In the genomic region with DNA sequence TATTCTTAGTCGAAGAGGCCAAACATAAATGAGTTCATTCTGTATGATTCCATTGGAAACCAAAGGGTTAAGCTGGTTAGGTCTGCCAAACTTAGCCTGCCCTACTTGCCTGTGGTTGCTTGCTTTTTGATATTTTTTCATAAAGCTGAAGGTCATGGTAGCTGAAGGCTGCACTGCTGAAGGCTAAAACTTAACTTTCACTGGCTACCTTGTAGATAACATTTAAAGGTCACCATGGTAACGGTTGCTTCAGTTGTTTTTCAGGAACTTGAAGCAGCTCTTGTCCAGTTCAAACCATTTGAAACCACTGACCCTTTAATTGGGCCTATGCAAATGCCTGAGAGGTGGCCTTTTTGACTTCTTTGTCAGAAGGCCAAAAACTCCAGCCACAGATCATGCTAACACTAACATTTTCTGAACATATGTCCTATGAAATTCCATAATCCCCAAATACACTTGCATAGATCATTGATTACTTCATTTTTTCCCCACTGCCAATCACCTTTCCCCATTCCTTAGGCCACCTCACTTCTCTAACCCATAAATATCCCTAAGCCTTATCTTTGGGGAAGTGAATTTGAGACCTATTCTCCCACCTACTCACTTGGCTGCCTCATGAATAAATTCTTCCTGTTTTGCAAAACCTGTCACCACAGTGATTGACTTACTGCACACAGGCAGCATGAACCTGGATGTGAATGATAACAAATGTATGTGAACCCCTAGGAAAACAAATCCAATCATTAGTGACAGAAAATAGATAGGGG, we compare ENCODE assay signal across 1 cellular context.
A peak's percentile ranks its signal among the peaks of the same experiment; 100 is the strongest.
TF ChIP-seq lines count a peak whose summit lies in the region.

No MANE protein-coding gene starts in this region.

TF ChIP-seq in GM12878, 131 proteins besides CTCF, POLR2A, EP300 and RAD21 (continued from another document):
- TF ChIP-seq MYB (IDR thresholded peaks at IDR 0.05; ENCODE audit: borderline replicate concordance, low read depth, low read length) (no peak), SUZ12 (IDR thresholded peaks at IDR 0.05; ENCODE audit: unreplicated experiment) (no peak), SMC3 (IDR thresholded peaks at IDR 0.05; ENCODE audit: borderline replicate concordance, low read length) (no peak), BHLHE40 (IDR thresholded peaks at IDR 0.05; ENCODE audit: borderline replicate concordance in 1 of 2, low read depth in 2 of 2, low read length in 1 of 2) (no peak), IRF4 (IDR thresholded peaks at IDR 0.05; ENCODE audit: low read depth, low read length) (no peak), TCF7 (IDR thresholded peaks at IDR 0.05; ENCODE audit: borderline replicate concordance) (no peak), TAF1 (IDR thresholded peaks at IDR 0.05; ENCODE audit: borderline replicate concordance, low read depth, low read length) (no peak), JUND (IDR thresholded peaks at IDR 0.05; ENCODE audit: low read depth, low read length) (no peak), NRF1 (conservative IDR thresholded peaks at IDR 0.05; ENCODE audit: low read depth, low read length) (no peak), SPI1 (IDR thresholded peaks at IDR 0.05; ENCODE audit: borderline replicate concordance, insufficient read depth, low read depth, low read length) (no peak), LARP7 (IDR thresholded peaks at IDR 0.05) (no peak), DPF2 (IDR thresholded peaks at IDR 0.05) (no peak), FOXK2 (IDR thresholded peaks at IDR 0.05) (no peak), SIX5 (IDR thresholded peaks at IDR 0.05; ENCODE audit: low read depth, low read length, severe bottlenecking) (no peak), IKZF1 (conservative IDR thresholded peaks at IDR 0.05) (peak; percentile 37; the same call in 1 of the 2 replicates), SUPT20H (IDR thresholded peaks at IDR 0.05; ENCODE audit: borderline replicate concordance, control insufficient read depth, low read depth, low read length) (no peak), ZNF217 (IDR thresholded peaks at IDR 0.05) (no peak), BMI1 (IDR thresholded peaks at IDR 0.05; ENCODE audit: borderline replicate concordance) (peak; percentile 92), PAX5 (IDR thresholded peaks at IDR 0.05; ENCODE audit: borderline replicate concordance, low read depth, low read length) (no peak), ESRRA (IDR thresholded peaks at IDR 0.05; ENCODE audit: low read length) (no peak), IKZF2 (IDR thresholded peaks at IDR 0.05) (peak; percentile 36 to 58; a peak in 2 of 4 replicates), NR2F1 (conservative IDR thresholded peaks at IDR 0.05) (peak; percentile 52), MEF2A (IDR thresholded peaks at IDR 0.05; ENCODE audit: insufficient read depth, low read depth, low read length) (no peak), PAX8 (IDR thresholded peaks at IDR 0.05) (no peak), KDM1A (IDR thresholded peaks at IDR 0.05; ENCODE audit: borderline replicate concordance) (no peak), SP1 (IDR thresholded peaks at IDR 0.05; ENCODE audit: low read depth, low read length) (no peak), MTA2 (IDR thresholded peaks at IDR 0.05; ENCODE audit: low read depth) (peak; percentile 18; the same call in 1 of the 2 replicates), KLF5 (IDR thresholded peaks at IDR 0.05; ENCODE audit: partially characterized antibody) (no peak), SMAD1 (IDR thresholded peaks at IDR 0.05; ENCODE audit: low read depth, partially characterized antibody) (no peak), PML (IDR thresholded peaks at IDR 0.05; ENCODE audit: low read length) (no peak), TARDBP (IDR thresholded peaks at IDR 0.05; ENCODE audit: borderline replicate concordance) (no peak), SMARCA5 (IDR thresholded peaks at IDR 0.05) (no peak), CHD1 (IDR thresholded peaks at IDR 0.05; ENCODE audit: low read depth, low read length) (no peak), ZNF622 (IDR thresholded peaks at IDR 0.05) (no peak), TCF3 (IDR thresholded peaks at IDR 0.05; ENCODE audit: borderline replicate concordance, insufficient read depth, low read depth, low read length) (no peak), EGR1 (IDR thresholded peaks at IDR 0.05; ENCODE audit: borderline replicate concordance in 1 of 2, low read depth in 2 of 2, low read length in 2 of 2) (no peak), POU2F2 (IDR thresholded peaks at IDR 0.05; ENCODE audit: borderline replicate concordance, low read depth, low read length) (peak; percentile 26; the same call in 1 of the 3 replicates), TCF12 (IDR thresholded peaks at IDR 0.05; ENCODE audit: low read depth, low read length) (no peak), ETV6 (conservative IDR thresholded peaks at IDR 0.05 in 1 of 2, IDR thresholded peaks at IDR 0.05 in 1 of 2; ENCODE audit: borderline replicate concordance in 1 of 2, low read depth in 1 of 2) (no peak), STAT3 (IDR thresholded peaks at IDR 0.05; ENCODE audit: low read depth, low read length) (no peak), ATF7 (IDR thresholded peaks at IDR 0.05; ENCODE audit: low read depth) (no peak), RCOR1 (conservative IDR thresholded peaks at IDR 0.05; ENCODE audit: low read depth, low read length) (no peak)
- TF ChIP-seq, protein P1, sequence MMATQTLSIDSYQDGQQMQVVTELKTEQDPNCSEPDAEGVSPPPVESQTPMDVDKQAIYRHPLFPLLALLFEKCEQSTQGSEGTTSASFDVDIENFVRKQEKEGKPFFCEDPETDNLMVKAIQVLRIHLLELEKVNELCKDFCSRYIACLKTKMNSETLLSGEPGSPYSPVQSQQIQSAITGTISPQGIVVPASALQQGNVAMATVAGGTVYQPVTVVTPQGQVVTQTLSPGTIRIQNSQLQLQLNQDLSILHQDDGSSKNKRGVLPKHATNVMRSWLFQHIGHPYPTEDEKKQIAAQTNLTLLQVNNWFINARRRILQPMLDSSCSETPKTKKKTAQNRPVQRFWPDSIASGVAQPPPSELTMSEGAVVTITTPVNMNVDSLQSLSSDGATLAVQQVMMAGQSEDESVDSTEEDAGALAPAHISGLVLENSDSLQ (IDR thresholded peaks at IDR 0.05) = 0 out of 2 replicates have a peak, but pooled peaks have one; percentile 5
- TF ChIP-seq, protein P2, sequence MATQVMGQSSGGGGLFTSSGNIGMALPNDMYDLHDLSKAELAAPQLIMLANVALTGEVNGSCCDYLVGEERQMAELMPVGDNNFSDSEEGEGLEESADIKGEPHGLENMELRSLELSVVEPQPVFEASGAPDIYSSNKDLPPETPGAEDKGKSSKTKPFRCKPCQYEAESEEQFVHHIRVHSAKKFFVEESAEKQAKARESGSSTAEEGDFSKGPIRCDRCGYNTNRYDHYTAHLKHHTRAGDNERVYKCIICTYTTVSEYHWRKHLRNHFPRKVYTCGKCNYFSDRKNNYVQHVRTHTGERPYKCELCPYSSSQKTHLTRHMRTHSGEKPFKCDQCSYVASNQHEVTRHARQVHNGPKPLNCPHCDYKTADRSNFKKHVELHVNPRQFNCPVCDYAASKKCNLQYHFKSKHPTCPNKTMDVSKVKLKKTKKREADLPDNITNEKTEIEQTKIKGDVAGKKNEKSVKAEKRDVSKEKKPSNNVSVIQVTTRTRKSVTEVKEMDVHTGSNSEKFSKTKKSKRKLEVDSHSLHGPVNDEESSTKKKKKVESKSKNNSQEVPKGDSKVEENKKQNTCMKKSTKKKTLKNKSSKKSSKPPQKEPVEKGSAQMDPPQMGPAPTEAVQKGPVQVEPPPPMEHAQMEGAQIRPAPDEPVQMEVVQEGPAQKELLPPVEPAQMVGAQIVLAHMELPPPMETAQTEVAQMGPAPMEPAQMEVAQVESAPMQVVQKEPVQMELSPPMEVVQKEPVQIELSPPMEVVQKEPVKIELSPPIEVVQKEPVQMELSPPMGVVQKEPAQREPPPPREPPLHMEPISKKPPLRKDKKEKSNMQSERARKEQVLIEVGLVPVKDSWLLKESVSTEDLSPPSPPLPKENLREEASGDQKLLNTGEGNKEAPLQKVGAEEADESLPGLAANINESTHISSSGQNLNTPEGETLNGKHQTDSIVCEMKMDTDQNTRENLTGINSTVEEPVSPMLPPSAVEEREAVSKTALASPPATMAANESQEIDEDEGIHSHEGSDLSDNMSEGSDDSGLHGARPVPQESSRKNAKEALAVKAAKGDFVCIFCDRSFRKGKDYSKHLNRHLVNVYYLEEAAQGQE (IDR thresholded peaks at IDR 0.05; ENCODE audit: low read depth, low read length) = no peak
- TF ChIP-seq, protein P3, sequence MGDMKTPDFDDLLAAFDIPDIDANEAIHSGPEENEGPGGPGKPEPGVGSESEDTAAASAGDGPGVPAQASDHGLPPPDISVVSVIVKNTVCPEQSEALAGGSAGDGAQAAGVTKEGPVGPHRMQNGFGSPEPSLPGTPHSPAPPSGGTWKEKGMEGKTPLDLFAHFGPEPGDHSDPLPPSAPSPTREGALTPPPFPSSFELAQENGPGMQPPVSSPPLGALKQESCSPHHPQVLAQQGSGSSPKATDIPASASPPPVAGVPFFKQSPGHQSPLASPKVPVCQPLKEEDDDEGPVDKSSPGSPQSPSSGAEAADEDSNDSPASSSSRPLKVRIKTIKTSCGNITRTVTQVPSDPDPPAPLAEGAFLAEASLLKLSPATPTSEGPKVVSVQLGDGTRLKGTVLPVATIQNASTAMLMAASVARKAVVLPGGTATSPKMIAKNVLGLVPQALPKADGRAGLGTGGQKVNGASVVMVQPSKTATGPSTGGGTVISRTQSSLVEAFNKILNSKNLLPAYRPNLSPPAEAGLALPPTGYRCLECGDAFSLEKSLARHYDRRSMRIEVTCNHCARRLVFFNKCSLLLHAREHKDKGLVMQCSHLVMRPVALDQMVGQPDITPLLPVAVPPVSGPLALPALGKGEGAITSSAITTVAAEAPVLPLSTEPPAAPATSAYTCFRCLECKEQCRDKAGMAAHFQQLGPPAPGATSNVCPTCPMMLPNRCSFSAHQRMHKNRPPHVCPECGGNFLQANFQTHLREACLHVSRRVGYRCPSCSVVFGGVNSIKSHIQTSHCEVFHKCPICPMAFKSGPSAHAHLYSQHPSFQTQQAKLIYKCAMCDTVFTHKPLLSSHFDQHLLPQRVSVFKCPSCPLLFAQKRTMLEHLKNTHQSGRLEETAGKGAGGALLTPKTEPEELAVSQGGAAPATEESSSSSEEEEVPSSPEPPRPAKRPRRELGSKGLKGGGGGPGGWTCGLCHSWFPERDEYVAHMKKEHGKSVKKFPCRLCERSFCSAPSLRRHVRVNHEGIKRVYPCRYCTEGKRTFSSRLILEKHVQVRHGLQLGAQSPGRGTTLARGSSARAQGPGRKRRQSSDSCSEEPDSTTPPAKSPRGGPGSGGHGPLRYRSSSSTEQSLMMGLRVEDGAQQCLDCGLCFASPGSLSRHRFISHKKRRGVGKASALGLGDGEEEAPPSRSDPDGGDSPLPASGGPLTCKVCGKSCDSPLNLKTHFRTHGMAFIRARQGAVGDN (IDR thresholded peaks at IDR 0.05) = no peak
- TF ChIP-seq, protein P4, sequence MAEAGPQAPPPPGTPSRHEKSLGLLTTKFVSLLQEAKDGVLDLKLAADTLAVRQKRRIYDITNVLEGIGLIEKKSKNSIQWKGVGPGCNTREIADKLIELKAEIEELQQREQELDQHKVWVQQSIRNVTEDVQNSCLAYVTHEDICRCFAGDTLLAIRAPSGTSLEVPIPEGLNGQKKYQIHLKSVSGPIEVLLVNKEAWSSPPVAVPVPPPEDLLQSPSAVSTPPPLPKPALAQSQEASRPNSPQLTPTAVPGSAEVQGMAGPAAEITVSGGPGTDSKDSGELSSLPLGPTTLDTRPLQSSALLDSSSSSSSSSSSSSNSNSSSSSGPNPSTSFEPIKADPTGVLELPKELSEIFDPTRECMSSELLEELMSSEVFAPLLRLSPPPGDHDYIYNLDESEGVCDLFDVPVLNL (IDR thresholded peaks at IDR 0.05; ENCODE audit: low read depth, low read length) = no peak
- TF ChIP-seq, protein P5, sequence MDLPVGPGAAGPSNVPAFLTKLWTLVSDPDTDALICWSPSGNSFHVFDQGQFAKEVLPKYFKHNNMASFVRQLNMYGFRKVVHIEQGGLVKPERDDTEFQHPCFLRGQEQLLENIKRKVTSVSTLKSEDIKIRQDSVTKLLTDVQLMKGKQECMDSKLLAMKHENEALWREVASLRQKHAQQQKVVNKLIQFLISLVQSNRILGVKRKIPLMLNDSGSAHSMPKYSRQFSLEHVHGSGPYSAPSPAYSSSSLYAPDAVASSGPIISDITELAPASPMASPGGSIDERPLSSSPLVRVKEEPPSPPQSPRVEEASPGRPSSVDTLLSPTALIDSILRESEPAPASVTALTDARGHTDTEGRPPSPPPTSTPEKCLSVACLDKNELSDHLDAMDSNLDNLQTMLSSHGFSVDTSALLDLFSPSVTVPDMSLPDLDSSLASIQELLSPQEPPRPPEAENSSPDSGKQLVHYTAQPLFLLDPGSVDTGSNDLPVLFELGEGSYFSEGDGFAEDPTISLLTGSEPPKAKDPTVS (IDR thresholded peaks at IDR 0.05; ENCODE audit: low read depth, low read length) = no peak
- TF ChIP-seq, protein P6, sequence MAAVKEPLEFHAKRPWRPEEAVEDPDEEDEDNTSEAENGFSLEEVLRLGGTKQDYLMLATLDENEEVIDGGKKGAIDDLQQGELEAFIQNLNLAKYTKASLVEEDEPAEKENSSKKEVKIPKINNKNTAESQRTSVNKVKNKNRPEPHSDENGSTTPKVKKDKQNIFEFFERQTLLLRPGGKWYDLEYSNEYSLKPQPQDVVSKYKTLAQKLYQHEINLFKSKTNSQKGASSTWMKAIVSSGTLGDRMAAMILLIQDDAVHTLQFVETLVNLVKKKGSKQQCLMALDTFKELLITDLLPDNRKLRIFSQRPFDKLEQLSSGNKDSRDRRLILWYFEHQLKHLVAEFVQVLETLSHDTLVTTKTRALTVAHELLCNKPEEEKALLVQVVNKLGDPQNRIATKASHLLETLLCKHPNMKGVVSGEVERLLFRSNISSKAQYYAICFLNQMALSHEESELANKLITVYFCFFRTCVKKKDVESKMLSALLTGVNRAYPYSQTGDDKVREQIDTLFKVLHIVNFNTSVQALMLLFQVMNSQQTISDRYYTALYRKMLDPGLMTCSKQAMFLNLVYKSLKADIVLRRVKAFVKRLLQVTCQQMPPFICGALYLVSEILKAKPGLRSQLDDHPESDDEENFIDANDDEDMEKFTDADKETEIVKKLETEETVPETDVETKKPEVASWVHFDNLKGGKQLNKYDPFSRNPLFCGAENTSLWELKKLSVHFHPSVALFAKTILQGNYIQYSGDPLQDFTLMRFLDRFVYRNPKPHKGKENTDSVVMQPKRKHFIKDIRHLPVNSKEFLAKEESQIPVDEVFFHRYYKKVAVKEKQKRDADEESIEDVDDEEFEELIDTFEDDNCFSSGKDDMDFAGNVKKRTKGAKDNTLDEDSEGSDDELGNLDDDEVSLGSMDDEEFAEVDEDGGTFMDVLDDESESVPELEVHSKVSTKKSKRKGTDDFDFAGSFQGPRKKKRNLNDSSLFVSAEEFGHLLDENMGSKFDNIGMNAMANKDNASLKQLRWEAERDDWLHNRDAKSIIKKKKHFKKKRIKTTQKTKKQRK (IDR thresholded peaks at IDR 0.05; ENCODE audit: low read depth, low read length) = no peak
